In the genomic region with DNA sequence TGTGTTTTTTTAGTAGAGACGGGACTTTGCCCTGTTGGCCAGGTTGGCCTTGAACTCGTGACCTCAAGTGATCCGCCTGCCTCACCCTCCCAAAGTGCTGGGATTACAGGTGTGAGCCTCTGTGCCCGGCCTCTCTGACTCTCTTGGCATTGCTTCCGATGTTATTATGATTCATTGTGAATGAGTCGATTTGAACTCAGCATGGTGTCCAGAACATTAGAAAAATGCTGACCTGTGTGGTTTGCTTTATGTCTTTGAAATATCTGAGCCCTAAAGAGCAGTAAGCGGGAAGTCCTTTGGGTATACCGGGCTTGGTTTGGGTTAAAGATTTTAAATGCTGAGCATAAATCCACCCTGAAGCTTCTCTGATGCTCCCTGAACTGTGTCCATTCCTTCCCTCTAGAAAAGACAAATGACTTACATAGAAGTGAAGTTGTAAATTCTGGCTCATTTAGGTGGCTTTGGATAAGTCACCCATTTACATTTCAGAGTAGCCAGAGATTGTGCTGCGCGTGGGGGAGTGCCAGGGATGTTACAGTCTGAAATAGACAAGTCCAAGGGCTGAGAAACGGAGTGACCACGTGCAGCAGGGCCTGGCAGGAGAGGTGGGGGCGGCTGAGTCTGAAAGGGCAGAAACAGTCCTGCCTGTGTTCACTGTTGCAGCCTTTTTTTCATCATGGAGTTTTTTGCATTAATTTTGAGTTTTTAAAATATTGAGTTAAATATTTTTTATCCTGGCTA, we compare ENCODE assay signal across 15 cellular contexts. TPM values are rescaled to one million over a fixed set of nuclear protein-coding genes. Genes with fewer than 3 reads are reported as not detected.
A peak's percentile ranks its signal among the peaks of the same experiment; 100 is the strongest.
DNase-seq lines count a peak whose midpoint lies in the region; ATAC-seq and TF ChIP-seq lines count a peak whose summit lies in the region.
"Had no signal": no experiment of that assay in that cellular context is flagged by ENCODE, and none has a peak within 500 bp of the region (broad histone marks: within the 10 kb centered on the region; RNA-seq: fewer than 3 reads in every experiment).

No MANE protein-coding gene starts in this region.

- H3K14ac ChIP-seq in mesenchymal stem cell (ENCODE audit: low read length in 2 of 2): no peak overlapping the region

- H3K27ac Mint-ChIP-seq in CD14-positive monocyte: peak overlapping the region in 5 of 7 donors; percentile 94 to 100 (median 96)
- H3K27ac Mint-ChIP-seq in central memory CD8-positive, alpha-beta T cell (ENCODE audit: low read depth): peak overlapping the region; percentile 98
- H3K27ac Mint-ChIP-seq: T-helper 1 cell treated with Interleukin-12 subunit alpha and Interleukin-12 subunit beta and Interleukin-4 antibody, amounts not matched to agents 30 μg/mL and 1 μg/mL, for 36 hours had no signal

- peaks cover 0 to 1% of the 10 kb centered on the region in 2 donors for H3K36me3 Mint-ChIP-seq in CD14-positive monocyte
- H3K36me3 Mint-ChIP-seq in central memory CD8-positive, alpha-beta T cell (ENCODE audit: insufficient read depth): peaks cover 12% of the 10 kb centered on the region

- H3K27me3 ChIP-seq in mesenchymal stem cell (ENCODE audit: control insufficient read depth in 1 of 2, insufficient read depth in 1 of 2, low read length in 2 of 2): no peaks in the 10 kb centered on the region
- no peaks in the 10 kb centered on the region for H3K27me3 ChIP-seq in right cardiac atrium (ENCODE audit: control insufficient read depth, insufficient read depth)

- peaks cover 0 to 11% (median 3%) of the 10 kb centered on the region in 3 donors for H3K27me3 Mint-ChIP-seq in CD14-positive monocyte (ENCODE audit: low read depth in 3 of 3)
- H3K27me3 Mint-ChIP-seq in central memory CD8-positive, alpha-beta T cell: no peaks in the 10 kb centered on the region

- no peak overlapping the region for H3K4ac ChIP-seq in mesenchymal stem cell (ENCODE audit: low read depth in 1 of 2, low read length in 2 of 2)

- H3K23ac ChIP-seq in mesenchymal stem cell (ENCODE audit: low read length in 2 of 2): no peak overlapping the region

- no peak overlapping the region for H3K4me3 Mint-ChIP-seq in CD14-positive monocyte
- peak overlapping the region; percentile 76 for H3K4me3 Mint-ChIP-seq in central memory CD8-positive, alpha-beta T cell

- H3K4me1 ChIP-seq in mesenchymal stem cell (ENCODE audit: control insufficient read depth, insufficient read depth, low read depth, low read length) (peaks cover 21% of the 10 kb centered on the region), right cardiac atrium (ENCODE audit: control insufficient read depth, insufficient read depth, low read length) (no peaks in the 10 kb centered on the region)
- H3K4me1 ChIP-seq: pancreas had no signal

- WGBS in mesenchymal stem cell: 83% methylated on average over 13 of the region's 13 CpGs
- WGBS in right cardiac atrium: 73% methylated on average over 13 of the region's 13 CpGs

- no peak overlapping the region for H3K18ac ChIP-seq in mesenchymal stem cell (ENCODE audit: low read depth in 1 of 2, low read length in 2 of 2)

- ATAC-seq in central memory CD8-positive, alpha-beta T cell (replicated peaks; ENCODE audit: extremely low read depth, poor library complexity, severe bottlenecking): no peak
- ATAC-seq in right cardiac atrium (no peak), HG03439 (IDR thresholded peaks at IDR 0.05; ENCODE audit: unreplicated experiment) (no peak)

- no peak for TF ChIP-seq CTCF in CD14-positive monocyte (IDR thresholded peaks at IDR 0.05)

- no peak overlapping the region for H2BK5ac ChIP-seq in mesenchymal stem cell (ENCODE audit: low read depth, low read length, poor library complexity, severe bottlenecking)

- H2BK15ac ChIP-seq in mesenchymal stem cell (ENCODE audit: low read depth, poor library complexity, severe bottlenecking): no peak overlapping the region

- no peak overlapping the region for H2BK120ac ChIP-seq in mesenchymal stem cell (ENCODE audit: low read depth, low read length)

- peaks cover 30% of the 10 kb centered on the region for H3K4me1 Mint-ChIP-seq in CD14-positive monocyte
- H3K4me1 Mint-ChIP-seq in central memory CD8-positive, alpha-beta T cell: peaks cover 21% of the 10 kb centered on the region

- H3K9me3 Mint-ChIP-seq in CD14-positive monocyte: peaks cover 0 to 2% (median 0%) of the 10 kb centered on the region in 7 donors
- no peaks in the 10 kb centered on the region for H3K9me3 Mint-ChIP-seq in central memory CD8-positive, alpha-beta T cell
- H3K9me3 Mint-ChIP-seq: T-helper 1 cell treated with Interleukin-12 subunit alpha and Interleukin-12 subunit beta and Interleukin-4 antibody, amounts not matched to agents 30 μg/mL and 1 μg/mL, for 36 hours had no signal

- H3K9me3 ChIP-seq in mesenchymal stem cell (ENCODE audit: control insufficient read depth, low read length) (no peaks in the 10 kb centered on the region), right cardiac atrium (ENCODE audit: control insufficient read depth, low read length) (no peaks in the 10 kb centered on the region)
- H3K9me3 ChIP-seq: pancreas, thoracic aorta had no signal

- H4K8ac ChIP-seq in mesenchymal stem cell (ENCODE audit: low read length): no peak overlapping the region

- no peak for DNase-seq in CD14-positive monocyte (ENCODE audit: low spot score)
- DNase-seq in LHCN-M2 (ENCODE audit: low read depth): peak; percentile 41
- DNase-seq in central memory CD8-positive, alpha-beta T cell (ENCODE audit: low spot score in 2 of 2): no peak
- no peak for DNase-seq in mesenchymal stem cell
- no peak for DNase-seq in right cardiac atrium
- no peak for DNase-seq in DMS153 (lab: John Stamatoyannopoulos, UW)
- no peak for DNase-seq in D341Med (ENCODE audit: low spot score)
- DNase-seq: DMS79 treated with DMSO at 0.1 percent for 48 hours, KG1, NCI-H1436 treated with DMSO at 0.1 percent for 48 hours, NCI-H526, pancreas had no signal

- H3K4me3 ChIP-seq in mesenchymal stem cell (ENCODE audit: insufficient read depth in 1 of 2, low read depth in 1 of 2, low read length in 2 of 2) (no peak overlapping the region), right cardiac atrium (ENCODE audit: low read length) (no peak overlapping the region)
- H3K4me3 ChIP-seq: pancreas, thoracic aorta had no signal

- H3K9ac ChIP-seq in mesenchymal stem cell (ENCODE audit: low read length): no peak overlapping the region

- peaks cover 0 to 3% of the 10 kb centered on the region in 2 experiments for H3K36me3 ChIP-seq in mesenchymal stem cell (ENCODE audit: control insufficient read depth in 1 of 2, insufficient read depth in 2 of 2, low read depth in 1 of 2, low read length in 2 of 2)
- H3K36me3 ChIP-seq: pancreas, thoracic aorta had no signal

- intact Hi-C loops in CD14-positive monocyte (cut with micrococcal nuclease): loop anchor here in 1 of 2 donors (5.0 kb wide), 3 partner anchors 38 to 138 kb away; partner anchors contain the start of gene SLC15A4
- intact Hi-C loops in right cardiac atrium (cut with DNase I): no loop called here

- H2AFZ ChIP-seq in mesenchymal stem cell (ENCODE audit: low read depth, low read length): no peak overlapping the region

- H3K4me2 ChIP-seq in mesenchymal stem cell (ENCODE audit: low read length, poor library complexity, severe bottlenecking): no peak overlapping the region

- no peak overlapping the region for H2AK5ac ChIP-seq in mesenchymal stem cell (ENCODE audit: low read length, severe bottlenecking)

- no peak overlapping the region for H4K91ac ChIP-seq in mesenchymal stem cell (ENCODE audit: low read length)

- peak overlapping the region; percentile 39 for H3K27ac ChIP-seq in mesenchymal stem cell (ENCODE audit: low read length, poor library complexity, severe bottlenecking)
- H3K27ac ChIP-seq in right cardiac atrium (ENCODE audit: low read length): no peak overlapping the region
- H3K27ac ChIP-seq: pancreas, thoracic aorta had no signal

- peaks cover 2% of the 10 kb centered on the region for H3K79me1 ChIP-seq in mesenchymal stem cell (replicated peaks; ENCODE audit: low read length, poor library complexity, severe bottlenecking)

- no peak overlapping the region for H2BK12ac ChIP-seq in mesenchymal stem cell (ENCODE audit: low read length in 2 of 2)

RNA-seq across cellular contexts. Expression of gene SLC15A4, which starts 39.6 kb away (rescaled TPM):
- polyA plus RNA-seq in CD14-positive monocyte (10 to 100 TPM in 1 of 2 donors, 1 to 10 TPM in 1; 5.4 to 14.8 TPM), right cardiac atrium (15.8 TPM)
- total RNA-seq in LHCN-M2 (2014; rRNA removed) (35.8 and 47.6 TPM in 2 replicates), right cardiac atrium (10 to 100 TPM; 13.7 to 17.3 (median 16.2) TPM)
- polyA plus RNA-seq in LHCN-M2 (2012): 22.0 TPM
- 20.3 TPM for polyA plus RNA-seq in mesenchymal stem cell (2013, experiment 1 of 2)
- polyA plus RNA-seq in mesenchymal stem cell (2013, experiment 2 of 2): 20.9 TPM
